ENCODE assay signal across 21 cellular contexts in the genomic region with DNA sequence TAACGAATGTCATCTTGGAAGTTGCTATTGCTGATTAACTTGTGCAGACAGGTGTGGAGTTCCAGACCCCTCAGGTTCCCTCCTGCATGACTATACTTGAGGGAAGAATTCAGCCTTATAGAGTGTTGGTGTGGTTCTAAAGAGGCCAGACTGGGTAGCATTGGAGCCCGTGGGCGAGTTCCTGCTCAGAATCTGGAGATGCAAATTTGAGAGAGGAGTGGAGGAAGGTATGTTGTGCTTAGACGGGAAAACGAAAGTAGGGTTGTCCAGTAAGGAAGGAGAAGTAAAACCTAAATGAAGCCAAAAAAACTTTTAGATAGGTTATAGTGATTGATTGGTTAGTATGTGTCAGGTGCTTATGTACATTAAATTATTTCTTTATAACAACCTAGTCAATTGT.
DNase-seq lines count a peak whose midpoint lies in the region; ATAC-seq and TF ChIP-seq lines count a peak whose summit lies in the region.
"Had no signal": no experiment of that assay in that cellular context is flagged by ENCODE, and none has a peak within 500 bp of the region (broad histone marks: within the 10 kb centered on the region; RNA-seq: fewer than 3 reads in every experiment).

No MANE protein-coding gene starts in this region.

- WGBS in spleen, 5 donors: 45 to 59% (median 49%) methylated on average over 5 of the region's 5 CpGs

- no peak for TF ChIP-seq POLR2A in spleen (IDR thresholded peaks at IDR 0.05)

- no peaks in the 10 kb centered on the region for H3K9me3 ChIP-seq in RWPE2 (ENCODE audit: severe bottlenecking)
- peaks cover 0 to 4% (median 0%) of the 10 kb centered on the region in 8 donors for H3K9me3 ChIP-seq in spleen
- H3K9me3 ChIP-seq: colonic mucosa, MG63, ovary had no signal

- H3K36me3 ChIP-seq in RWPE2 (ENCODE audit: low read depth): no peaks in the 10 kb centered on the region
- H3K36me3 ChIP-seq in spleen: no peaks in the 10 kb centered on the region
- H3K36me3 ChIP-seq: colonic mucosa, MG63, ovary had no signal

- no peak for TF ChIP-seq CTCF in RWPE2 (IDR thresholded peaks at IDR 0.05; ENCODE audit: poor library complexity, severe bottlenecking)
- no peak for TF ChIP-seq CTCF in spleen (IDR thresholded peaks at IDR 0.05 in 8 of 11, conservative IDR thresholded peaks at IDR 0.05 in 3 of 11)

- intact Hi-C loops in spleen (cut with DNase I; ENCODE audit: low total_unique reads): no loop called here

- H3K27me3 ChIP-seq in RWPE2 (ENCODE audit: insufficient read depth, poor library complexity, severe bottlenecking) (peaks cover 3% of the 10 kb centered on the region), spleen (replicated peaks in 1 of 7) (peaks cover 0 to 12% (median 0%) of the 10 kb centered on the region in 7 donors)
- H3K27me3 ChIP-seq: colonic mucosa, MG63, ovary had no signal

- no peak overlapping the region for H3K27ac ChIP-seq in RWPE2 (ENCODE audit: poor library complexity, severe bottlenecking)
- H3K27ac ChIP-seq in spleen: no peak overlapping the region
- H3K27ac ChIP-seq: colonic mucosa, ovary, skin epidermis had no signal

- ATAC-seq in GM18498 (IDR thresholded peaks at IDR 0.05; ENCODE audit: unreplicated experiment) (peak; percentile 83), GM21529 (IDR thresholded peaks at IDR 0.05; ENCODE audit: unreplicated experiment) (peak; percentile 94), HG03095 (IDR thresholded peaks at IDR 0.05; ENCODE audit: unreplicated experiment) (peak; percentile 78), RWPE2 (ENCODE audit: low read depth) (peak; percentile 38; the same call in 2 of the 3 replicates), GM21367 (IDR thresholded peaks at IDR 0.05; ENCODE audit: unreplicated experiment) (no peak)
- ATAC-seq: activated CD8-positive, alpha-beta T cell treated with anti-CD3 and anti-CD28 coated beads for 36 hours had no signal

- DNase-seq in RWPE2 (ENCODE audit: low spot score): no peak
- no peak for DNase-seq in activated T-cell treated with anti-CD3 and anti-CD28 coated beads, Interleukin-2, amount 50 U/mL, for 1 hour
- DNase-seq in activated CD4-positive, CD25-positive, alpha-beta regulatory T cell treated with anti-CD3 and anti-CD28 coated beads, Interleukin-2, amount 50 U/mL, for 72 hours: no peak
- no peak for DNase-seq in spleen
- DNase-seq: activated CD8-positive, alpha-beta T cell treated with anti-CD3 and anti-CD28 coated beads for 36 hours; activated effector memory CD4-positive, alpha-beta T cell treated with Interleukin-2 at 50 U/mL for 16 hours; aorta; colonic mucosa; erythroblast; GDM1; GOT3; kidney glomerular epithelial cell; MG63; NCI-H2107; ovary; Right ventricle myocardium superior had no signal

- H3K4me3 ChIP-seq in RWPE2 (ENCODE audit: severe bottlenecking): no peak overlapping the region
- H3K4me3 ChIP-seq in spleen: no peak overlapping the region
- H3K4me3 ChIP-seq: colonic mucosa, MG63, ovary had no signal

- H3K4me1 ChIP-seq in RWPE2 (ENCODE audit: insufficient read depth, poor library complexity, severe bottlenecking): no peaks in the 10 kb centered on the region
- no peaks in the 10 kb centered on the region for H3K4me1 ChIP-seq in spleen
- H3K4me1 ChIP-seq: colonic mucosa had no signal
